In genomic region chr7:75995052-75995471, GRCh38 we compare ENCODE assay signal across 8 cellular contexts. TPM values are rescaled to one million over a fixed set of nuclear protein-coding genes. Genes with fewer than 3 reads are reported as not detected.
DNase-seq lines count a peak whose midpoint lies in the region; ATAC-seq and TF ChIP-seq lines count a peak whose summit lies in the region.

No MANE protein-coding gene starts in this region.

- H3K27ac ChIP-seq in DND-41 (ENCODE audit: low read length): peak overlapping the region; percentile 62
- peak overlapping the region in 1 of 2 experiments; percentile 70; a peak in 2 of 4 replicates for H3K27ac ChIP-seq in SK-N-SH (ENCODE audit: low read depth in 2 of 2, low read length in 1 of 2)
- H3K27ac ChIP-seq in parathyroid adenoma: peak overlapping the region; percentile 48

- no peak for TF ChIP-seq EP300 in SK-N-SH (IDR thresholded peaks at IDR 0.05; ENCODE audit: borderline replicate concordance in 1 of 2, low read depth in 1 of 2, low read length in 1 of 2)

- POLR2A ChIA-PET in SK-N-SH (lab: Yijun Ruan, JAX): interaction anchor here (0.6 to 2.3 kb wide), 5 partner anchors 53 to 128 kb away, joined by 3 to 10 read pairs (median 4); partner anchors contain the start of genes MDH2, RHBDD2 and STYXL1

- no peak for DNase-seq in DND-41
- peak; percentile 55 for DNase-seq in SK-N-SH
- DNase-seq in fibroblast of pulmonary artery (ENCODE audit: low read depth): no peak
- DNase-seq in GM03348 (ENCODE audit: low spot score): no peak
- no peak for DNase-seq in superior temporal gyrus (ENCODE audit: extremely low spot score)
- DNase-seq in HK-2 (ENCODE audit: unreplicated experiment): no peak

- 76% methylated on average over 11 of the region's 11 CpGs for WGBS in SK-N-SH (ENCODE audit: low lambda C conversion rate)

- H3K9me3 ChIP-seq in DND-41 (ENCODE audit: insufficient read depth, low read length, severe bottlenecking) (no peaks in the 10 kb centered on the region), SK-N-SH (no peaks in the 10 kb centered on the region), parathyroid adenoma (ENCODE audit: control insufficient read depth, low read length) (no peaks in the 10 kb centered on the region)

- H3K9me2 ChIP-seq in SK-N-SH: no peaks in the 10 kb centered on the region

- no peak for ATAC-seq in DND-41 (ENCODE audit: insufficient read depth, low read depth)
- no peak for ATAC-seq in GM21367 (IDR thresholded peaks at IDR 0.05; ENCODE audit: unreplicated experiment)

- H3K36me3 ChIP-seq in DND-41 (ENCODE audit: insufficient read depth, low read length) (peaks cover 13% of the 10 kb centered on the region), SK-N-SH (replicated peaks in 1 of 2; ENCODE audit: control insufficient read depth in 1 of 2, insufficient read depth in 2 of 2, low read length in 1 of 2) (peaks cover 8 to 14% of the 10 kb centered on the region in 2 experiments), parathyroid adenoma (ENCODE audit: control insufficient read depth, insufficient read depth, low read length) (no peaks in the 10 kb centered on the region)

- no peak for TF ChIP-seq CTCF in DND-41 (IDR thresholded peaks at IDR 0.05; ENCODE audit: borderline replicate concordance, extremely low read depth, low read length, poor library complexity, severe bottlenecking)
- TF ChIP-seq CTCF in SK-N-SH (IDR thresholded peaks at IDR 0.05): no peak
- TF ChIP-seq CTCF in fibroblast of pulmonary artery (IDR thresholded peaks at IDR 0.05; ENCODE audit: low read length, missing control alignments): no peak
- TF ChIP-seq CTCF in parathyroid adenoma (IDR thresholded peaks at IDR 0.05): no peak

- H4K20me1 ChIP-seq in DND-41 (ENCODE audit: insufficient read depth, low read length) (peaks cover under 1% of the 10 kb centered on the region; the same call in 1 of the 2 replicates), SK-N-SH (ENCODE audit: insufficient read depth) (no peaks in the 10 kb centered on the region)

- CTCF ChIA-PET in SK-N-SH (lab: Yijun Ruan, JAX): interaction anchor here (1.0 to 9.4 kb wide), 5 partner anchors 16 to 129 kb away, joined by 3 to 56 read pairs (median 4); no protein-coding TSS in a partner anchor

- H3K27me3 ChIP-seq in DND-41 (ENCODE audit: insufficient read depth, low read length, poor library complexity): no peaks in the 10 kb centered on the region
- no peaks in the 10 kb centered on the region for H3K27me3 ChIP-seq in SK-N-SH (ENCODE audit: insufficient read depth)
- H3K27me3 ChIP-seq in parathyroid adenoma (ENCODE audit: control insufficient read depth, insufficient read depth, low read length): no peaks in the 10 kb centered on the region

- H3F3A ChIP-seq in SK-N-SH (replicated peaks; ENCODE audit: insufficient read depth): peaks cover 10% of the 10 kb centered on the region

- H3K9ac ChIP-seq in DND-41 (ENCODE audit: low read depth, low read length): peak overlapping the region; percentile 49
- H3K9ac ChIP-seq in SK-N-SH: peak overlapping the region; percentile 32; the same call in 1 of the 2 replicates
- H3K9ac ChIP-seq in parathyroid adenoma: no peak overlapping the region

- H3K4me2 ChIP-seq in DND-41 (ENCODE audit: insufficient read depth, low read length): peak overlapping the region; percentile 86
- peak overlapping the region; percentile 100 for H3K4me2 ChIP-seq in SK-N-SH
- H3K4me2 ChIP-seq in parathyroid adenoma (ENCODE audit: low read length): peak overlapping the region; percentile 97

- peak overlapping the region in 1 of 2 experiments; percentile 64; a peak in 2 of 4 replicates for H3K4me3 ChIP-seq in DND-41 (ENCODE audit: low read depth in 1 of 2, low read length in 2 of 2)
- peak overlapping the region; percentile 69 to 84 for H3K4me3 ChIP-seq in SK-N-SH (ENCODE audit: low read depth in 2 of 2, low read length in 1 of 2)
- peak overlapping the region; percentile 46 for H3K4me3 ChIP-seq in fibroblast of pulmonary artery (replicated peaks; ENCODE audit: low read depth, low read length)
- peak overlapping the region; percentile 91 for H3K4me3 ChIP-seq in parathyroid adenoma (ENCODE audit: low read depth, low read length)

- peak overlapping the region; percentile 77 for H2AFZ ChIP-seq in DND-41 (ENCODE audit: low read depth, low read length)
- peak overlapping the region; percentile 72 for H2AFZ ChIP-seq in SK-N-SH (ENCODE audit: low read depth)
- peak overlapping the region; percentile 78 for H2AFZ ChIP-seq in parathyroid adenoma

- no peak for TF ChIP-seq RAD21 in SK-N-SH (IDR thresholded peaks at IDR 0.05; ENCODE audit: low read length)

- H3K4me1 ChIP-seq in DND-41 (ENCODE audit: insufficient read depth, low read length) (peaks cover 17% of the 10 kb centered on the region), SK-N-SH (ENCODE audit: control insufficient read depth in 1 of 2, insufficient read depth in 2 of 2, low read depth in 1 of 2, low read length in 1 of 2) (peaks cover 6 to 14% of the 10 kb centered on the region in 2 experiments; a peak in 2 of 4 replicates), parathyroid adenoma (peaks cover 3% of the 10 kb centered on the region)

- H3K79me2 ChIP-seq in DND-41 (ENCODE audit: insufficient read depth, low read length) (no peaks in the 10 kb centered on the region), SK-N-SH (ENCODE audit: insufficient read depth) (0 out of 2 replicates have a peak, but pooled peaks cover 5% of the 10 kb centered on the region), parathyroid adenoma (no peaks in the 10 kb centered on the region)

TF ChIP-seq in SK-N-SH, 30 proteins besides CTCF, POLR2A, EP300 and RAD21:
- TF ChIP-seq, protein P1, sequence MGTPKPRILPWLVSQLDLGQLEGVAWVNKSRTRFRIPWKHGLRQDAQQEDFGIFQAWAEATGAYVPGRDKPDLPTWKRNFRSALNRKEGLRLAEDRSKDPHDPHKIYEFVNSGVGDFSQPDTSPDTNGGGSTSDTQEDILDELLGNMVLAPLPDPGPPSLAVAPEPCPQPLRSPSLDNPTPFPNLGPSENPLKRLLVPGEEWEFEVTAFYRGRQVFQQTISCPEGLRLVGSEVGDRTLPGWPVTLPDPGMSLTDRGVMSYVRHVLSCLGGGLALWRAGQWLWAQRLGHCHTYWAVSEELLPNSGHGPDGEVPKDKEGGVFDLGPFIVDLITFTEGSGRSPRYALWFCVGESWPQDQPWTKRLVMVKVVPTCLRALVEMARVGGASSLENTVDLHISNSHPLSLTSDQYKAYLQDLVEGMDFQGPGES (IDR thresholded peaks at IDR 0.05; ENCODE audit: low read depth, low read length): no peak
TF ChIP-seq in SK-N-SH: peak in this region for 0.

RNA-seq across cellular contexts. Expression of gene TMEM120A, which starts 0.7 kb away (rescaled TPM):
- 59.8 and 95.2 TPM in 2 replicates for polyA plus RNA-seq in SK-N-SH (2012; rRNA removed)
- 26.4 and 50.4 TPM in 2 replicates for polyA plus RNA-seq in SK-N-SH (2012; cell fraction: cytosol; rRNA removed)
- 120 and 190 TPM in 2 replicates for polyA plus RNA-seq in SK-N-SH (2012; cell fraction: nucleus; rRNA removed)

RNA-seq across cellular contexts. Expression of gene STYXL1, which starts 52.7 kb away (rescaled TPM):
- 86.6 and 89.4 TPM in 2 replicates for polyA plus RNA-seq in SK-N-SH (2012; rRNA removed)
- 68.1 and 79.1 TPM in 2 replicates for polyA plus RNA-seq in SK-N-SH (2012; cell fraction: cytosol; rRNA removed)
- 66.0 and 75.5 TPM in 2 replicates for polyA plus RNA-seq in SK-N-SH (2012; cell fraction: nucleus; rRNA removed)

RNA-seq across cellular contexts. Expression of gene MDH2, which starts 52.8 kb away (rescaled TPM):
- 244 and 301 TPM in 2 replicates for polyA plus RNA-seq in SK-N-SH (2012; rRNA removed)
- 157 and 199 TPM in 2 replicates for polyA plus RNA-seq in SK-N-SH (2012; cell fraction: cytosol; rRNA removed)
- 189 and 235 TPM in 2 replicates for polyA plus RNA-seq in SK-N-SH (2012; cell fraction: nucleus; rRNA removed)
